Comparison of ENCODE assay signal across 10 cellular contexts in the genomic region with DNA sequence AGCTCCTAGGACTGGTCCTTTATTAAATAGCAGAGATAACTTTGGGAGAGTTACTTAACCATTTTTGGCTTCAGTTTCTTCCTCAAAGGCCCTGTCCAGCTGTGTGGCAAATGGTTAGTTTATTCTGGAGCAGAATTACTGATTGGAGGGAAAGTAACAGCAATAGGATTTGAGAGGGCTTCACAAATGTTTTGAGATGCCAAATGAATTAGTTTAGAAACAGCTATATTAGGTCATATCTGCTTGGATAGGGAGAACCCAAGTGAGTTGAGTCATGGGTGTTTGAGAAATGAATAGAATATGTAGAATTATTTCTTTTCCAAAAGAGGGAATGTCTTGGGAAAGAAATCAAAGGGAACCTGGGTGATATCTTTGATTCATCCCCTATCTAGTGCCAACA. TPM values are rescaled to one million over a fixed set of nuclear protein-coding genes. Genes with fewer than 3 reads are reported as not detected.
A peak's percentile ranks its signal among the peaks of the same experiment; 100 is the strongest.
DNase-seq lines count a peak whose midpoint lies in the region; ATAC-seq and TF ChIP-seq lines count a peak whose summit lies in the region.
"Had no signal": no experiment of that assay in that cellular context is flagged by ENCODE, and none has a peak within 500 bp of the region (broad histone marks: within the 10 kb centered on the region; RNA-seq: fewer than 3 reads in every experiment).

No MANE protein-coding gene starts in this region.

- TF ChIP-seq CTCF in natural killer cell (IDR thresholded peaks at IDR 0.05): no peak

- H3K4me3 Mint-ChIP-seq in dendritic cell treated with granulocyte-macrophage colony-stimulating factor and Interleukin-4, amounts not matched to agents 40 ng/mL and 50 ng/mL, for 4 days: no peak overlapping the region
- no peak overlapping the region for H3K4me3 Mint-ChIP-seq in natural killer cell

- no peaks in the 10 kb centered on the region for H3K27me3 Mint-ChIP-seq in dendritic cell treated with granulocyte-macrophage colony-stimulating factor and Interleukin-4, amounts not matched to agents 40 ng/mL and 50 ng/mL, for 4 days
- H3K27me3 Mint-ChIP-seq in natural killer cell (ENCODE audit: low read depth in 2 of 2): no peaks in the 10 kb centered on the region

- DNase-seq in AG08396 (ENCODE audit: low spot score): peak; percentile 68
- DNase-seq in LHCN-M2 (ENCODE audit: low read depth): peak; percentile 76
- DNase-seq in natural killer cell: no peak
- no peak for DNase-seq in T1000 (lab: John Stamatoyannopoulos, UW)
- no peak for DNase-seq in NCI-H526 (lab: John Stamatoyannopoulos, UW)
- no peak for DNase-seq in stimulated activated CD4-positive, alpha-beta T cell treated with anti-CD3 and anti-CD28 coated beads, Interleukin-2, amount 100 ng/mL, for 48 hours
- DNase-seq in NCI-H526 treated with DMSO at 0.1 percent for 48 hours (lab: John Stamatoyannopoulos, UW): no peak
- DNase-seq: retina; stimulated activated naive CD4-positive, alpha-beta T cell had no signal

- ATAC-seq in natural killer cell: no peak

- peaks cover 65% of the 10 kb centered on the region for H3K4me1 Mint-ChIP-seq in dendritic cell treated with granulocyte-macrophage colony-stimulating factor and Interleukin-4, amounts not matched to agents 40 ng/mL and 50 ng/mL, for 4 days (ENCODE audit: low read depth)
- peaks cover 55 to 57% of the 10 kb centered on the region in 2 donors for H3K4me1 Mint-ChIP-seq in natural killer cell

- H3K9me3 Mint-ChIP-seq in dendritic cell treated with granulocyte-macrophage colony-stimulating factor and Interleukin-4, amounts not matched to agents 40 ng/mL and 50 ng/mL, for 4 days: peaks cover 9% of the 10 kb centered on the region
- H3K9me3 Mint-ChIP-seq in natural killer cell: no peaks in the 10 kb centered on the region

- intact Hi-C loops in dendritic cell treated with granulocyte-macrophage colony-stimulating factor and Interleukin-4, amounts not matched to agents 40 ng/mL and 50 ng/mL, for 4 days (cut with micrococcal nuclease): no loop called here
- intact Hi-C loops in natural killer cell (cut with micrococcal nuclease): no loop called here

- H3K36me3 Mint-ChIP-seq in dendritic cell treated with granulocyte-macrophage colony-stimulating factor and Interleukin-4, amounts not matched to agents 40 ng/mL and 50 ng/mL, for 4 days (ENCODE audit: low read depth): peaks cover 40% of the 10 kb centered on the region
- H3K36me3 Mint-ChIP-seq in natural killer cell: no peaks in the 10 kb centered on the region

- peak overlapping the region; percentile 93 for H3K27ac Mint-ChIP-seq in dendritic cell treated with granulocyte-macrophage colony-stimulating factor and Interleukin-4, amounts not matched to agents 40 ng/mL and 50 ng/mL, for 4 days
- H3K27ac Mint-ChIP-seq in natural killer cell: peak overlapping the region; percentile 78 to 81

RNA-seq across cellular contexts. Expression of gene RASSF3, which starts 17.5 kb away (rescaled TPM):
- total RNA-seq in LHCN-M2 (2014; rRNA removed): 15.7 and 19.2 TPM in 2 replicates
- 10.9 TPM for polyA plus RNA-seq in LHCN-M2 (2012)
- total RNA-seq in natural killer cell: 100 to 1,000 TPM in 1 of 3 donors, 10 to 100 TPM in 2; 63.4 to 105 (median 80.5) TPM

Comparison
In these comparisons a context has a peak if more than half of its experiments do, and no peak if none do; other contexts are left out.
1. DNase-seq: peak in AG08396 (single experiment) and LHCN-M2 (single experiment); none in natural killer cell (single experiment), T1000 (single experiment), NCI-H526 (0 of 2), stimulated activated CD4-positive, alpha-beta T cell treated with anti-CD3 and anti-CD28 coated beads, Interleukin-2, amount 100 ng/mL, for 48 hours (0 of 2) and NCI-H526 treated with DMSO at 0.1 percent for 48 hours (single experiment).